Comparison of ENCODE assay signal across 7 cellular contexts in genomic region chr19:50723069-50723468, GRCh38. TPM values are rescaled to one million over a fixed set of nuclear protein-coding genes. Genes with fewer than 3 reads are reported as not detected.
A peak's percentile ranks its signal among the peaks of the same experiment; 100 is the strongest.
DNase-seq lines count a peak whose midpoint lies in the region; ATAC-seq and TF ChIP-seq lines count a peak whose summit lies in the region.

A gene with protein sequence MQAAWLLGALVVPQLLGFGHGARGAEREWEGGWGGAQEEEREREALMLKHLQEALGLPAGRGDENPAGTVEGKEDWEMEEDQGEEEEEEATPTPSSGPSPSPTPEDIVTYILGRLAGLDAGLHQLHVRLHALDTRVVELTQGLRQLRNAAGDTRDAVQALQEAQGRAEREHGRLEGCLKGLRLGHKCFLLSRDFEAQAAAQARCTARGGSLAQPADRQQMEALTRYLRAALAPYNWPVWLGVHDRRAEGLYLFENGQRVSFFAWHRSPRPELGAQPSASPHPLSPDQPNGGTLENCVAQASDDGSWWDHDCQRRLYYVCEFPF (plus strand): TSS chr19:50723364. CDS start chr19:50723526, 162 bp downstream.

- ATAC-seq in heart left ventricle (peak in 2 of 4 donors; percentile 28 to 30), sciatic nerve (peak; percentile 47), HG02884 (IDR thresholded peaks at IDR 0.05; ENCODE audit: unreplicated experiment) (no peak)

- H3K27me3 ChIP-seq in WERI-Rb-1 (ENCODE audit: insufficient read depth, low read depth, severe bottlenecking) (no peaks in the 10 kb centered on the region), heart left ventricle (peaks cover 0 to 60% (median 33%) of the 10 kb centered on the region in 9 donors)

- H3K27ac Mint-ChIP-seq in HFFc6: peak within 1 kb of the TSS; percentile 90

- peaks cover 0 to 45% (median 11%) of the 10 kb centered on the region in 12 donors for H3K4me1 ChIP-seq in heart left ventricle

- CTCF ChIA-PET in GM10248 (lab: Yijun Ruan, JAX): no interaction called here

- H3K27ac ChIP-seq in WERI-Rb-1 (peak within 1 kb of the TSS; percentile 57), heart left ventricle (peak within 1 kb of the TSS in 11 of 12 donors; percentile 48 to 83 (median 65))

- DNase-seq in HFFc6 (peak; percentile 83), WERI-Rb-1 (no peak), heart left ventricle (peak; percentile 75 to 84 (median 81)), sciatic nerve (ENCODE audit: low spot score) (peak; percentile 83), GM10248 (ENCODE audit: extremely low spot score) (no peak), occipital lobe (lab: John Stamatoyannopoulos, UW) (no peak)

- H3K4me3 ChIP-seq in WERI-Rb-1 (ENCODE audit: low read depth, low read length): peak within 1 kb of the TSS; percentile 64
- peak within 1 kb of the TSS; percentile 33 to 71 (median 62) for H3K4me3 ChIP-seq in heart left ventricle

- peaks cover 47% of the 10 kb centered on the region for H3K4me1 Mint-ChIP-seq in HFFc6 (ENCODE audit: low read depth)

- H3K36me3 ChIP-seq in WERI-Rb-1: no peaks in the 10 kb centered on the region
- H3K36me3 ChIP-seq in heart left ventricle: no peaks in the 10 kb centered on the region

- peak in 1 of 2 donors; percentile 16 for TF ChIP-seq POLR2A in heart left ventricle (IDR thresholded peaks at IDR 0.05)

- no peaks in the 10 kb centered on the region; the same call in none of the 2 replicates for H3K27me3 Mint-ChIP-seq in HFFc6 (ENCODE audit: insufficient read depth)

- peaks cover 9% of the 10 kb centered on the region; the same call in 1 of the 2 replicates for H3K36me3 Mint-ChIP-seq in HFFc6 (ENCODE audit: low read depth)

- H3K9me3 ChIP-seq in WERI-Rb-1 (ENCODE audit: severe bottlenecking): no peaks in the 10 kb centered on the region
- H3K9me3 ChIP-seq in heart left ventricle: no peaks in the 10 kb centered on the region

- peak within 1 kb of the TSS; percentile 90 for H3K4me3 Mint-ChIP-seq in HFFc6

- POLR2A ChIA-PET in GM10248 (lab: Yijun Ruan, JAX): no interaction called here

- WGBS in heart left ventricle, 4 donors: 12 to 23% (median 16%) methylated on average over 15 of the region's 15 CpGs

- TF ChIP-seq CTCF in HFFc6 (IDR thresholded peaks at IDR 0.05) (no peak), WERI-Rb-1 (IDR thresholded peaks at IDR 0.05; ENCODE audit: low read depth, low read length) (no peak), heart left ventricle (IDR thresholded peaks at IDR 0.05) (no peak), GM10248 (IDR thresholded peaks at IDR 0.05; ENCODE audit: control extremely low read depth, extremely low read depth, low read depth, missing control alignments) (no peak)

- H3K9me3 Mint-ChIP-seq in HFFc6: no peaks in the 10 kb centered on the region

- intact Hi-C loops in heart left ventricle (cut with DNase I): no loop called here
- intact Hi-C loops in sciatic nerve (cut with DNase I): no loop called here

RNA-seq across cellular contexts. Expression of the gene that starts here (rescaled TPM):
- total RNA-seq in HFFc6 (2021; fragmentation: NEBNext Ultra II Directional; extraction: Animal tissue kit (Norgen Biotek cat#: 25700)): 100 to 1,000 TPM; 140 to 182 (median 164) TPM
- total RNA-seq in heart left ventricle (10 to 100 TPM in 1 of 9 donors, 1 to 10 TPM in 8; 2.4 to 16.6 (median 4.2) TPM), sciatic nerve (16.6 TPM), occipital lobe (2.5 TPM)
- polyA plus RNA-seq in heart left ventricle: 1 to 10 TPM; 2.4 to 7.2 TPM

Comparison
In these comparisons a context has a peak if more than half of its experiments do, and no peak if none do; other contexts are left out.
1. DNase-seq: peak in HFFc6 (single experiment), heart left ventricle (5 of 5) and sciatic nerve (single experiment); none in WERI-Rb-1 (single experiment), GM10248 (single experiment) and occipital lobe (single experiment).